Comparison of ENCODE assay signal across 11 cellular contexts in the genomic region with DNA sequence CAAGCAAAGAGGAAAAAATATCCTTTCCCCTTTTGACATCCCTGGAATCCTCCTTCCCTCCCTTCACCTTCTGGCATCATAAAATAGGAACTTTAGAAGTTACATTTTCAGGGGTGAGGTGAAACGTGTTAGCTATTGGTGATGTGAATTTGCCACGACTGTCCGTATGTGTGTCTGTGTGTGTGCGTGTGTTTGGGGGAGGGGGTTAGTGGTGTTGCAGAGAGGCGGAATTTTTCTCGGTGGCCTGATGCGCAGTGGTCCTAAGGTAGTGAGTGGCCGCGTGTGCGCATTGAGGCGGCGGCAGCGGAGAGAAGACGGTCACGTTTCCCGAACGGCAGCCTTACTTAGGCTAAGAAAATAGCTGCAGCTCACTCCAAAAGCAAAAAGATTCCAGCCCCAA. TPM values are rescaled to one million over a fixed set of nuclear protein-coding genes. Genes with fewer than 3 reads are reported as not detected.
DNase-seq lines count a peak whose midpoint lies in the region; ATAC-seq and TF ChIP-seq lines count a peak whose summit lies in the region.
"Had no signal": no experiment of that assay in that cellular context is flagged by ENCODE, and none has a peak within 500 bp of the region (broad histone marks: within the 10 kb centered on the region; RNA-seq: fewer than 3 reads in every experiment).

No MANE protein-coding gene starts in this region.

- no peaks in the 10 kb centered on the region for H3K9me3 ChIP-seq in Peyer's patch
- H3K9me3 ChIP-seq in ovary: no peaks in the 10 kb centered on the region

- TF ChIP-seq CTCF in Peyer's patch (IDR thresholded peaks at IDR 0.05): no peak
- no peak for TF ChIP-seq CTCF in fibroblast of pulmonary artery (IDR thresholded peaks at IDR 0.05; ENCODE audit: low read length, missing control alignments)
- no peak for TF ChIP-seq CTCF in ovary (IDR thresholded peaks at IDR 0.05)

- DNase-seq in ELR (ENCODE audit: low read depth): peak; percentile 53
- DNase-seq in Peyer's patch: no peak
- DNase-seq in fibroblast of pulmonary artery (ENCODE audit: low read depth): peak; percentile 33
- peak; percentile 26 to 52 (median 38) for DNase-seq in ovary
- DNase-seq in NCI-H128 (lab: John Stamatoyannopoulos, UW; ENCODE audit: unreplicated experiment): no peak
- DNase-seq in DMS153 treated with DMSO at 0.1 percent for 48 hours (lab: John Stamatoyannopoulos, UW; ENCODE audit: unreplicated experiment): no peak
- DNase-seq: GDM1, NCI-H187 treated with DMSO at 0.1 percent for 48 hours had no signal

- H3K36me3 ChIP-seq in Peyer's patch (no peaks in the 10 kb centered on the region), ovary (no peaks in the 10 kb centered on the region)

- H3K27ac ChIP-seq in Peyer's patch (peak overlapping the region in 2 of 4 donors; percentile 55 to 63), ovary (peak overlapping the region in 1 of 2 donors; percentile 90)

- intact Hi-C loops in ovary (cut with DNase I): no loop called here

- 0 to 1% (median 0%) methylated on average over 17 of the region's 17 CpGs for WGBS in ovary, 3 donors

- H3K27me3 ChIP-seq in Peyer's patch (peaks cover 0 to 31% of the 10 kb centered on the region in 2 donors), ovary (no peaks in the 10 kb centered on the region)

- no peak for ATAC-seq in GM18519 (IDR thresholded peaks at IDR 0.05; ENCODE audit: low FRiP score, unreplicated experiment)
- ATAC-seq in GM21825 (IDR thresholded peaks at IDR 0.05; ENCODE audit: unreplicated experiment): no peak
- ATAC-seq: left colon had no signal

- TF ChIP-seq POLR2A in Peyer's patch (IDR thresholded peaks at IDR 0.05) (no peak), ovary (IDR thresholded peaks at IDR 0.05) (no peak)

- TF ChIP-seq EP300 in ovary (IDR thresholded peaks at IDR 0.05): no peak

- H3K4me3 ChIP-seq in Peyer's patch: peak overlapping the region; percentile 31 to 57 (median 42)
- peak overlapping the region; percentile 83 for H3K4me3 ChIP-seq in fibroblast of pulmonary artery (replicated peaks; ENCODE audit: low read depth, low read length)
- peak overlapping the region; percentile 70 for H3K4me3 ChIP-seq in ovary

- peaks cover 0 to 34% (median 0%) of the 10 kb centered on the region in 4 donors for H3K4me1 ChIP-seq in Peyer's patch
- no peaks in the 10 kb centered on the region for H3K4me1 ChIP-seq in ovary (ENCODE audit: insufficient read depth)

RNA-seq across cellular contexts. Expression of gene FLRT2, which starts 4.5 kb away (rescaled TPM):
- total RNA-seq in Peyer's patch (1 to 10 TPM; 1.1 to 4.8 (median 2.2) TPM), ovary (100 to 1,000 TPM in 1 of 7 donors, 10 to 100 TPM in 6; 27.0 to 166 (median 55.5) TPM)
- 10 to 100 TPM; 36.6 to 80.5 TPM for polyA plus RNA-seq in ovary

Comparison
In these comparisons a context has a peak if more than half of its experiments do, and no peak if none do; other contexts are left out.
1. DNase-seq: peak in ELR (single experiment), fibroblast of pulmonary artery (single experiment) and ovary (5 of 5); none in Peyer's patch (0 of 3), NCI-H128 (single experiment) and DMS153 treated with DMSO at 0.1 percent for 48 hours (single experiment).
2. RNA of gene FLRT2, which starts 4.5 kb away (total RNA-seq): 27.0 to 166 TPM in ovary; 1.1 to 4.8 TPM in Peyer's patch; every median in the first group is over 4 times any median in the second.
3. Peak in every context shown above with its lines, with median percentiles within 50 percentile points of each other: H3K4me3 ChIP-seq.